In the genomic region with DNA sequence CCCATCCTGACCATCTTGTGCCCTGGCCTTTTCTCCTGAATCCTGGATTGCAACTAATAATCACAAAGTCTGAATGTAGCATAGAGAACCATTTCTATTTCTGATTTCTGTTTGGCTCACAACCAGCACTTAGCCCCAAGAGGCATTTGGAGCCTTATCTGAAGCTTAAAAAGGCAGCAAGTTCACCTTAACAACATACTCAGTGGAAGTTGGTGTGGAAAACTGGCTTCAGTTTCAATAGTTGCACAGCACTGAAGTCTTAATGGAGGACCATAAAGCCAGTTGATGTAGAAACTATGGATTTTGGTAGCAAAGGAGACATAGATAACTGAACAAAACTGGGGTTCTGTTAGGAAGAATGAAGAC, we compare ENCODE assay signal across 14 cellular contexts.
DNase-seq lines count a peak whose midpoint lies in the region; ATAC-seq and TF ChIP-seq lines count a peak whose summit lies in the region.
"Had no signal": no experiment of that assay in that cellular context is flagged by ENCODE, and none has a peak within 500 bp of the region (broad histone marks: within the 10 kb centered on the region; RNA-seq: fewer than 3 reads in every experiment).

No MANE protein-coding gene starts in this region.

- POLR2A ChIA-PET in HCT116 (lab: Charles Lee), result no interaction called here
- POLR2A ChIA-PET in Panc1 (lab: Charles Lee), result no interaction called here

- H3K9me2 ChIP-seq in HCT116 (ENCODE audit: insufficient read depth), result no peaks in the 10 kb centered on the region

- no peaks in the 10 kb centered on the region for H3K27me3 ChIP-seq in HCT116 (ENCODE audit: insufficient read depth, low read length)
- H3K27me3 ChIP-seq in Panc1 (ENCODE audit: control insufficient read depth, insufficient read depth, low read length), result no peaks in the 10 kb centered on the region
- no peaks in the 10 kb centered on the region for H3K27me3 ChIP-seq in fibroblast of lung (ENCODE audit: control insufficient read depth, insufficient read depth, low read length)
- H3K27me3 ChIP-seq in skeletal muscle satellite cell (ENCODE audit: control insufficient read depth, insufficient read depth, low read length), result no peaks in the 10 kb centered on the region
- no peaks in the 10 kb centered on the region for H3K27me3 ChIP-seq in right atrium auricular region

- H3K9ac ChIP-seq in HCT116 (ENCODE audit: low read length) (0 out of 2 replicates have a peak overlapping the region, but pooled peaks have one; percentile 17), fibroblast of lung (ENCODE audit: insufficient read depth, low read length) (no peak overlapping the region), skeletal muscle satellite cell (ENCODE audit: low read depth, low read length) (no peak overlapping the region)

- H3K36me3 ChIP-seq in HCT116 (ENCODE audit: control insufficient read depth in 1 of 2, insufficient read depth in 2 of 2, low read length in 2 of 2), result no peaks in the 10 kb centered on the region
- no peaks in the 10 kb centered on the region for H3K36me3 ChIP-seq in Panc1 (ENCODE audit: control insufficient read depth, insufficient read depth, low read length)
- H3K36me3 ChIP-seq in fibroblast of lung (ENCODE audit: control insufficient read depth, insufficient read depth, low read length), result no peaks in the 10 kb centered on the region
- no peaks in the 10 kb centered on the region for H3K36me3 ChIP-seq in skeletal muscle satellite cell (ENCODE audit: insufficient read depth, low read length)
- no peaks in the 10 kb centered on the region for H3K36me3 ChIP-seq in right atrium auricular region
- H3K36me3 ChIP-seq: HAP-1 had no signal

- RAD21 ChIA-PET in HCT116 (lab: Charles Lee; ENCODE audit: low non-redundant PET in 1 of 2, low total read pairs in 2 of 2, uncharacterized antibody in 2 of 2, unreplicated experiment in 2 of 2), result no interaction called here

- H3K36me3 Mint-ChIP-seq in activated naive CD4-positive, alpha-beta T cell treated with anti-CD3 and anti-CD28 coated beads, Interleukin-2, amount 50 U/mL, for 72 hours, result peaks cover 0 to 7% of the 10 kb centered on the region in 2 donors

- no peak overlapping the region for H3K4me3 ChIP-seq in HCT116 (replicated peaks in 1 of 2; ENCODE audit: low read depth in 1 of 2, low read length in 2 of 2)
- H3K4me3 ChIP-seq in Panc1 (ENCODE audit: low read depth in 2 of 2, low read length in 2 of 2), result no peak overlapping the region
- H3K4me3 ChIP-seq in fibroblast of lung (replicated peaks in 1 of 4; ENCODE audit: control extremely low read depth in 1 of 4, insufficient read depth in 1 of 4, low read depth in 3 of 4, low read length in 4 of 4), result no peak overlapping the region
- no peak overlapping the region for H3K4me3 ChIP-seq in skeletal muscle satellite cell (ENCODE audit: low read length)
- H3K4me3 ChIP-seq in right atrium auricular region, result no peak overlapping the region
- H3K4me3 ChIP-seq: HAP-1 had no signal

- H3K9me3 ChIP-seq in HCT116 (ENCODE audit: control insufficient read depth in 1 of 2, insufficient read depth in 1 of 2, low read depth in 1 of 2, low read length in 2 of 2) (no peaks in the 10 kb centered on the region), Panc1 (ENCODE audit: control insufficient read depth, insufficient read depth, low read depth, low read length) (no peaks in the 10 kb centered on the region), fibroblast of lung (ENCODE audit: control insufficient read depth, insufficient read depth, low read depth, low read length) (no peaks in the 10 kb centered on the region), skeletal muscle satellite cell (replicated peaks; ENCODE audit: low read length) (no peaks in the 10 kb centered on the region), right atrium auricular region (peaks cover 0 to 6% of the 10 kb centered on the region in 2 donors)
- H3K9me3 ChIP-seq: HAP-1 had no signal

- H3K27ac ChIP-seq in HCT116 (ENCODE audit: low read depth, low read length) (peak overlapping the region; percentile 80; the same call in 1 of the 2 replicates), Panc1 (ENCODE audit: low read length) (peak overlapping the region; percentile 76), fibroblast of lung (ENCODE audit: insufficient read depth, low read length) (peak overlapping the region; percentile 17), right atrium auricular region (no peak overlapping the region)

- H3K27ac Mint-ChIP-seq in activated naive CD4-positive, alpha-beta T cell treated with anti-CD3 and anti-CD28 coated beads, Interleukin-2, amount 50 U/mL, for 72 hours, result no peak overlapping the region

- TF ChIP-seq CTCF in HCT116 (IDR thresholded peaks at IDR 0.05 in 2 of 3, conservative IDR thresholded peaks at IDR 0.05 in 1 of 3; ENCODE audit: borderline replicate concordance in 1 of 3, insufficient read depth in 1 of 3, low read depth in 2 of 3, low read length in 2 of 3) (no peak), Panc1 (IDR thresholded peaks at IDR 0.05) (no peak), fibroblast of lung (conservative IDR thresholded peaks at IDR 0.05 in 1 of 2, IDR thresholded peaks at IDR 0.05 in 1 of 2; ENCODE audit: low read depth in 1 of 2, low read length in 2 of 2) (no peak), right atrium auricular region (IDR thresholded peaks at IDR 0.05) (no peak)

- peaks cover 28 to 35% of the 10 kb centered on the region in 2 experiments for H3K4me1 ChIP-seq in HCT116 (ENCODE audit: control insufficient read depth in 1 of 2, insufficient read depth in 2 of 2, low read length in 2 of 2)
- no peaks in the 10 kb centered on the region for H3K4me1 ChIP-seq in Panc1 (ENCODE audit: control insufficient read depth, insufficient read depth, low read length)
- H3K4me1 ChIP-seq in fibroblast of lung (ENCODE audit: control insufficient read depth, extremely low read depth, insufficient read depth, low read length), result peaks cover 6% of the 10 kb centered on the region
- peaks cover 31% of the 10 kb centered on the region for H3K4me1 ChIP-seq in skeletal muscle satellite cell (ENCODE audit: control insufficient read depth, insufficient read depth, low read length)
- no peaks in the 10 kb centered on the region for H3K4me1 ChIP-seq in right atrium auricular region
- H3K4me1 ChIP-seq: HAP-1 had no signal

- intact Hi-C loops in HCT116 (cut with micrococcal nuclease), result no loop called here
- intact Hi-C loops in Panc1 (cut with micrococcal nuclease; ENCODE audit: unreplicated experiment), result no loop called here

- DNase-seq in HCT116 (ENCODE audit: low read depth, low spot score) (no peak), Panc1 (ENCODE audit: low read depth, low spot score) (no peak), fibroblast of lung (ENCODE audit: low read depth in 2 of 2) (no peak), right atrium auricular region (ENCODE audit: low spot score) (no peak)
- DNase-seq in activated naive CD4-positive, alpha-beta T cell treated with anti-CD3 and anti-CD28 coated beads, Interleukin-2, amount 50 U/mL, for 72 hours (ENCODE audit: low spot score in 2 of 2), result no peak
- DNase-seq: C1 segment of cervical spinal cord, DMS153, NCI-H1694 treated with DMSO at 0.1 percent for 48 hours, NCI-H446, NCI-H748 treated with DMSO at 0.1 percent for 48 hours, SIG-M5 had no signal

- H3K9me3 Mint-ChIP-seq in activated naive CD4-positive, alpha-beta T cell treated with anti-CD3 and anti-CD28 coated beads, Interleukin-2, amount 50 U/mL, for 72 hours, result no peaks in the 10 kb centered on the region

- ATAC-seq in HCT116 (no peak), Panc1 (0 out of 2 replicates have a peak, but pooled peaks have one; percentile 32), HG02759 (IDR thresholded peaks at IDR 0.05; ENCODE audit: unreplicated experiment) (no peak)
- no peak for ATAC-seq in activated naive CD4-positive, alpha-beta T cell treated with anti-CD3 and anti-CD28 coated beads, Interleukin-2, amount 50 U/mL, for 72 hours

- no peak for TF ChIP-seq POLR2A in HCT116 (IDR thresholded peaks at IDR 0.05; ENCODE audit: borderline replicate concordance, extremely low read depth, insufficient read depth, insufficient read length)

- CTCF ChIA-PET in HCT116 (lab: Charles Lee), result no interaction called here
- CTCF ChIA-PET in Panc1 (lab: Charles Lee), result no interaction called here

- H3K79me2 ChIP-seq in HCT116 (ENCODE audit: insufficient read depth, low read length), result no peaks in the 10 kb centered on the region
- H3K79me2 ChIP-seq in fibroblast of lung (ENCODE audit: control insufficient read depth, insufficient read depth, low read length), result no peaks in the 10 kb centered on the region

- H3K4me2 ChIP-seq in HCT116 (ENCODE audit: low read length) (peak overlapping the region; percentile 65), fibroblast of lung (ENCODE audit: extremely low read depth, insufficient read depth, low read length) (no peak overlapping the region), skeletal muscle satellite cell (ENCODE audit: low read length) (peak overlapping the region; percentile 4)

- BruUV-seq in HCT116 (replicated peaks; lab: Mats Ljungman, UMichigan), result no TSS peak
- no TSS peak for BruUV-seq in Panc1 (replicated peaks; lab: Mats Ljungman, UMichigan)

- TF ChIP-seq RAD21 in HCT116 (IDR thresholded peaks at IDR 0.05; ENCODE audit: low read depth), result no peak

- in situ Hi-C loops in Panc1 (cut with HindIII; ENCODE audit: low pct_unique_long_range_greater_than_20kb, low sequenced_read_pairs), result no loop called here

- H2AFZ ChIP-seq in HCT116 (ENCODE audit: low read depth, low read length, poor library complexity, severe bottlenecking) (no peak overlapping the region), fibroblast of lung (ENCODE audit: low read length) (no peak overlapping the region)

- H4K20me1 ChIP-seq in HCT116 (ENCODE audit: insufficient read depth) (no peaks in the 10 kb centered on the region), fibroblast of lung (ENCODE audit: control insufficient read depth, extremely low read depth, insufficient read depth, low read length) (no peaks in the 10 kb centered on the region)

TF ChIP-seq in HCT116, 20 proteins besides CTCF, POLR2A, EP300 and RAD21 (continues in another document):
- TF ChIP-seq, protein P1, sequence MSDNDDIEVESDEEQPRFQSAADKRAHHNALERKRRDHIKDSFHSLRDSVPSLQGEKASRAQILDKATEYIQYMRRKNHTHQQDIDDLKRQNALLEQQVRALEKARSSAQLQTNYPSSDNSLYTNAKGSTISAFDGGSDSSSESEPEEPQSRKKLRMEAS (IDR thresholded peaks at IDR 0.05), result no peak
- TF ChIP-seq ZNF274 (IDR thresholded peaks at IDR 0.05; ENCODE audit: low read depth, low read length), result no peak
- TF ChIP-seq POLR2AphosphoS5 (IDR thresholded peaks at IDR 0.05; ENCODE audit: low read depth, low read length), result no peak

Comparison
In these comparisons a context has a peak if more than half of its experiments do, and no peak if none do; other contexts are left out.
1. H3K27ac ChIP-seq: peak in HCT116 (single experiment), Panc1 (single experiment) and fibroblast of lung (single experiment); none in right atrium auricular region (0 of 2).